ENCODE assay signal across 1 cellular context in genomic region chr10:69464401-69464800, GRCh38.
TF ChIP-seq lines count a peak whose summit lies in the region.

No MANE protein-coding gene starts in this region.

TF ChIP-seq in HepG2, 621 proteins besides CTCF, POLR2A, EP300 and RAD21 (continued from another document):
- TF ChIP-seq UBTF (CRISPR knock-in tag; IDR thresholded peaks at IDR 0.05) (no peak), ZNF20 (CRISPR knock-in tag; IDR thresholded peaks at IDR 0.05) (no peak), TBX3 (IDR thresholded peaks at IDR 0.05; ENCODE audit: borderline replicate concordance) (no peak), ZNF547 (CRISPR knock-in tag; IDR thresholded peaks at IDR 0.05) (no peak), HMG20A (CRISPR knock-in tag; IDR thresholded peaks at IDR 0.05; ENCODE audit: borderline replicate concordance) (no peak), ATM (IDR thresholded peaks at IDR 0.05; ENCODE audit: borderline replicate concordance) (no peak)
